Comparison of ENCODE assay signal across 33 cellular contexts in the genomic region with DNA sequence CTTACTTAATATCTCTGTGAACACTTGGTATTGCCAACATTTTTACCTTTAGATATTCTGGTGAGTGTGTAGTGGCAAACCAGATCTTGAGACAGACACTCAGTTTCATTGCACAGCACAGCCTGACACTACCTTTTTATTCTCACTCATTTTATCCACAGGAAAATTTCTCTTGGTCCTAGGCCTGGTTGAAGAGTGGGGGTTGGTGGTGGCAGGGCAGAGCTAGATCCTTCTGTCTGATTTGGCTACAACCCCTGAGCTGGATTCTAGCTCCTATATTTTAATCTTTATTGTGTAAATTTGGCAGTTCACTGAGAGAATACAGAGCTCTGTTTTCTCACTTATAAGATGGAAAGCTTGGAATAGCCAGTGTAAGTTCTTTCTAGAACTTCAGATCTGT.
DNase-seq lines count a peak whose midpoint lies in the region; ATAC-seq, FAIRE-seq and TF ChIP-seq lines count a peak whose summit lies in the region.
"Had no signal": no experiment of that assay in that cellular context is flagged by ENCODE, and none has a peak within 500 bp of the region (broad histone marks: within the 10 kb centered on the region; RNA-seq: fewer than 3 reads in every experiment).

No MANE protein-coding gene starts in this region.

- H3K14ac ChIP-seq in mesenchymal stem cell (ENCODE audit: low read length in 2 of 2), result no peak overlapping the region

- H3K4me1 ChIP-seq in esophagus muscularis mucosa (peaks cover 0 to 1% (median 0%) of the 10 kb centered on the region in 4 donors), mesenchymal stem cell (ENCODE audit: control insufficient read depth, insufficient read depth, low read depth, low read length) (no peaks in the 10 kb centered on the region), kidney (ENCODE audit: control insufficient read depth in 1 of 2, insufficient read depth in 1 of 2, low read depth in 1 of 2, low read length in 2 of 2) (no peaks in the 10 kb centered on the region)
- H3K4me1 ChIP-seq: BE2C; BLaER1; BLaER1 treated with 17β-estradiol and CSF1 and Interleukin-3, amounts not matched to agents 10 nM and 100 nM; Caco-2 had no signal

- no peaks in the 10 kb centered on the region for H3K27me3 ChIP-seq in esophagus muscularis mucosa
- H3K27me3 ChIP-seq in mesenchymal stem cell (ENCODE audit: control insufficient read depth in 1 of 2, insufficient read depth in 1 of 2, low read length in 2 of 2), result no peaks in the 10 kb centered on the region
- H3K27me3 ChIP-seq: BE2C; BLaER1; BLaER1 treated with 17β-estradiol and CSF1 and Interleukin-3, amounts not matched to agents 10 nM and 100 nM had no signal

- no peak overlapping the region for H3K4me3 ChIP-seq in esophagus muscularis mucosa
- no peak overlapping the region for H3K4me3 ChIP-seq in mesenchymal stem cell (ENCODE audit: insufficient read depth in 1 of 2, low read depth in 1 of 2, low read length in 2 of 2)
- no peak overlapping the region for H3K4me3 ChIP-seq in kidney (ENCODE audit: low read length in 2 of 2)
- H3K4me3 ChIP-seq: A549; BLaER1; BLaER1 treated with 17β-estradiol and CSF1 and Interleukin-3, amounts not matched to agents 10 nM and 100 nM had no signal

- no peak for TF ChIP-seq POLR2A in esophagus muscularis mucosa (IDR thresholded peaks at IDR 0.05; ENCODE audit: low read depth)

- no peak for ATAC-seq in GM19351 (IDR thresholded peaks at IDR 0.05; ENCODE audit: unreplicated experiment)
- ATAC-seq: A549; CD8-positive, alpha-beta T cell had no signal

- intact Hi-C loops in esophagus muscularis mucosa (cut with DNase I) (no loop called here), kidney (cut with DNase I) (no loop called here)

- peaks cover 0 to 7% (median 2%) of the 10 kb centered on the region in 4 donors for H3K9me3 ChIP-seq in esophagus muscularis mucosa
- peaks cover 8% of the 10 kb centered on the region for H3K9me3 ChIP-seq in mesenchymal stem cell (ENCODE audit: control insufficient read depth, low read length)
- H3K9me3 ChIP-seq in kidney (ENCODE audit: control insufficient read depth in 1 of 2, low read length in 2 of 2), result peaks cover 0 to 8% of the 10 kb centered on the region in 2 donors
- H3K9me3 ChIP-seq: BE2C, Caco-2 had no signal

- no peak overlapping the region for H2AFZ ChIP-seq in mesenchymal stem cell (ENCODE audit: low read depth, low read length)

- DNase-seq in esophagus muscularis mucosa (ENCODE audit: extremely low spot score) (peak; percentile 26), mesenchymal stem cell (no peak), superior temporal gyrus (ENCODE audit: extremely low spot score) (peak; percentile 47), kidney (no peak), RPMI8226 (no peak)
- DNase-seq: 8988T; ACHN; AML-193; BE2C; C1 segment of cervical spinal cord; Caco-2; Calu3; CD4-positive, alpha-beta memory T cell; CD4-positive, alpha-beta T cell; CD4-positive, CD25-positive, alpha-beta regulatory T cell; CD8-positive, alpha-beta memory T cell; CD8-positive, alpha-beta T cell; COR-L47; DMS 273 treated with DMSO at 0.1 percent for 48 hours; DMS153; DMS53; DMS79; DMS79 treated with DMSO at 0.1 percent for 48 hours; DND-41; EL had no signal

- no peaks in the 10 kb centered on the region for H3K79me1 ChIP-seq in mesenchymal stem cell (replicated peaks; ENCODE audit: low read length, poor library complexity, severe bottlenecking)

- no peak for TF ChIP-seq EP300 in esophagus muscularis mucosa (IDR thresholded peaks at IDR 0.05)

- H2BK15ac ChIP-seq in mesenchymal stem cell (ENCODE audit: low read depth, poor library complexity, severe bottlenecking), result peak overlapping the region; percentile 78

- no peak overlapping the region for H2BK12ac ChIP-seq in mesenchymal stem cell (ENCODE audit: low read length in 2 of 2)

- H3K4me2 ChIP-seq in mesenchymal stem cell (ENCODE audit: low read length, poor library complexity, severe bottlenecking), result no peak overlapping the region
- H3K4me2 ChIP-seq: A549; BLaER1; BLaER1 treated with 17β-estradiol and CSF1 and Interleukin-3, amounts not matched to agents 10 nM and 100 nM had no signal

- H2AK5ac ChIP-seq in mesenchymal stem cell (ENCODE audit: low read length, severe bottlenecking), result no peak overlapping the region

- no peak overlapping the region for H2BK120ac ChIP-seq in mesenchymal stem cell (ENCODE audit: low read depth, low read length)

- no peak overlapping the region for H2BK5ac ChIP-seq in mesenchymal stem cell (ENCODE audit: low read depth, low read length, poor library complexity, severe bottlenecking)

- H4K8ac ChIP-seq in mesenchymal stem cell (ENCODE audit: low read length), result no peak overlapping the region

- TF ChIP-seq CTCF in esophagus muscularis mucosa (IDR thresholded peaks at IDR 0.05) (no peak), kidney (IDR thresholded peaks at IDR 0.05; ENCODE audit: borderline replicate concordance, extremely low read depth, insufficient read depth) (no peak)

- H3K9ac ChIP-seq in mesenchymal stem cell (ENCODE audit: low read length), result no peak overlapping the region
- no peak overlapping the region for H3K9ac ChIP-seq in kidney (ENCODE audit: low read length in 2 of 2)
- H3K9ac ChIP-seq: BLaER1; BLaER1 treated with 17β-estradiol and CSF1 and Interleukin-3, amounts not matched to agents 10 nM and 100 nM had no signal

- no peak overlapping the region for H4K91ac ChIP-seq in mesenchymal stem cell (ENCODE audit: low read length)

- H3K4ac ChIP-seq in mesenchymal stem cell (ENCODE audit: low read depth in 1 of 2, low read length in 2 of 2), result no peak overlapping the region

- H3K27ac ChIP-seq in esophagus muscularis mucosa (replicated peaks in 1 of 4), result no peak overlapping the region
- H3K27ac ChIP-seq in mesenchymal stem cell (ENCODE audit: low read length, poor library complexity, severe bottlenecking), result no peak overlapping the region
- no peak overlapping the region for H3K27ac ChIP-seq in kidney (ENCODE audit: low read depth in 2 of 2, low read length in 2 of 2)
- H3K27ac ChIP-seq: 22Rv1; A549; BLaER1; BLaER1 treated with 17β-estradiol and CSF1 and Interleukin-3, amounts not matched to agents 10 nM and 100 nM; C4-2B had no signal

- no peak overlapping the region for H3K18ac ChIP-seq in mesenchymal stem cell (ENCODE audit: low read depth in 1 of 2, low read length in 2 of 2)

- H3K36me3 ChIP-seq in esophagus muscularis mucosa (no peaks in the 10 kb centered on the region), mesenchymal stem cell (ENCODE audit: control insufficient read depth in 1 of 2, insufficient read depth in 2 of 2, low read depth in 1 of 2, low read length in 2 of 2) (no peaks in the 10 kb centered on the region), kidney (ENCODE audit: control insufficient read depth in 1 of 2, insufficient read depth in 2 of 2, low read length in 2 of 2) (no peaks in the 10 kb centered on the region)
- H3K36me3 ChIP-seq: BE2C; BLaER1; BLaER1 treated with 17β-estradiol and CSF1 and Interleukin-3, amounts not matched to agents 10 nM and 100 nM had no signal

- no peak overlapping the region for H3K23ac ChIP-seq in mesenchymal stem cell (ENCODE audit: low read length in 2 of 2)

- FAIRE-seq in kidney (lab: Jason Lieb, UNC), result no peak
- FAIRE-seq: A204.1, A549, D721Med had no signal

Comparison
In these comparisons a context has a peak if more than half of its experiments do, and no peak if none do; other contexts are left out.
1. DNase-seq: peak in esophagus muscularis mucosa (single experiment) and superior temporal gyrus (single experiment); none in mesenchymal stem cell (single experiment), kidney (single experiment) and RPMI8226 (single experiment).